17 cellular contexts compared by ENCODE assay signal in genomic region chr6:107561325-107561724, GRCh38.
A peak's percentile ranks its signal among the peaks of the same experiment; 100 is the strongest.
DNase-seq lines count a peak whose midpoint lies in the region; ATAC-seq and TF ChIP-seq lines count a peak whose summit lies in the region.
"Had no signal": no experiment of that assay in that cellular context is flagged by ENCODE, and none has a peak within 500 bp of the region (broad histone marks: within the 10 kb centered on the region; RNA-seq: fewer than 3 reads in every experiment).

No MANE protein-coding gene starts in this region.

- H3K4me1 Mint-ChIP-seq in H9 = peaks cover 27 to 42% of the 10 kb centered on the region in 2 experiments
- no peaks in the 10 kb centered on the region for H3K4me1 Mint-ChIP-seq in Caco-2 (ENCODE audit: low read depth, unreplicated experiment)

- no peak overlapping the region for H2AK5ac ChIP-seq in H9 (ENCODE audit: insufficient read length, low read length)

- no peak overlapping the region for H4K8ac ChIP-seq in H9 (replicated peaks; ENCODE audit: insufficient read length, low read depth, low read length)

- TF ChIP-seq POLR2A in esophagus muscularis mucosa (IDR thresholded peaks at IDR 0.05; ENCODE audit: low read depth) (no peak), stomach (IDR thresholded peaks at IDR 0.05) (no peak)

- H3K4me1 ChIP-seq in H9 (ENCODE audit: insufficient read depth, low read length) (peaks cover 3% of the 10 kb centered on the region; the same call in 1 of the 2 replicates), esophagus muscularis mucosa (peaks cover 12 to 44% (median 31%) of the 10 kb centered on the region in 4 donors), left lung (no peaks in the 10 kb centered on the region), stomach (peaks cover 0 to 12% (median 0%) of the 10 kb centered on the region in 4 donors), Caco-2 (no peaks in the 10 kb centered on the region)

- no peak overlapping the region for H3T11ph ChIP-seq in H9 (ENCODE audit: low read length)

- ATAC-seq in left lung (peak; percentile 54), HG03159 (IDR thresholded peaks at IDR 0.05; ENCODE audit: unreplicated experiment) (no peak), HG03457 (IDR thresholded peaks at IDR 0.05; ENCODE audit: unreplicated experiment) (no peak)
- ATAC-seq: activated CD4-positive, CD25-positive, alpha-beta regulatory T cell treated with anti-CD3 and anti-CD28 coated beads, Interleukin-2, amount 50 U/mL, for 24 hours had no signal

- no peak overlapping the region for H2BK20ac ChIP-seq in H9 (ENCODE audit: low read depth, low read length, poor library complexity, severe bottlenecking)

- CTCF ChIA-PET in Caco-2 (lab: Charles Lee) = interaction anchor here (0.7 kb wide), 1 partner anchor 32 kb away, joined by 5 read pairs; no protein-coding TSS in a partner anchor

- no peak overlapping the region for H2AFZ ChIP-seq in H9 (ENCODE audit: low read length)

- WGBS in H9 (ENCODE audit: extremely low coverage, insufficient read length, low lambda C conversion rate) = no CpG with 5 or more reads among the region's 3 CpGs
- 30% methylated on average over 3 of the region's 3 CpGs for WGBS in esophagus muscularis mucosa
- WGBS in stomach, 5 donors = 45 to 55% (median 52%) methylated on average over 3 of the region's 3 CpGs

- intact Hi-C loops in esophagus muscularis mucosa (cut with DNase I) = no loop called here
- intact Hi-C loops in left lung (cut with DNase I) = no loop called here
- intact Hi-C loops in stomach (cut with DNase I; ENCODE audit: low total_unique reads) = no loop called here
- intact Hi-C loops in Caco-2 (cut with micrococcal nuclease; ENCODE audit: unreplicated experiment) = no loop called here

- no peaks in the 10 kb centered on the region for H4K20me1 ChIP-seq in H9 (ENCODE audit: control insufficient read depth, insufficient read depth, insufficient read length)

- H3K36me3 Mint-ChIP-seq in H9 (ENCODE audit: insufficient read depth in 1 of 3, low read depth in 3 of 3) = no peaks in the 10 kb centered on the region; a peak in 1 of 7 replicates
- H3K36me3 Mint-ChIP-seq in Caco-2 (ENCODE audit: insufficient read depth, unreplicated experiment) = no peaks in the 10 kb centered on the region

- H3K23ac ChIP-seq in H9 (ENCODE audit: insufficient read length, low read depth, low read length) = no peak overlapping the region

- TF ChIP-seq CTCF in H9 (conservative IDR thresholded peaks at IDR 0.05) = no peak
- TF ChIP-seq CTCF in esophagus muscularis mucosa (IDR thresholded peaks at IDR 0.05) = no peak
- no peak for TF ChIP-seq CTCF in left lung (IDR thresholded peaks at IDR 0.05)
- TF ChIP-seq CTCF in stomach (IDR thresholded peaks at IDR 0.05) = no peak
- no peak for TF ChIP-seq CTCF in Caco-2 (IDR thresholded peaks at IDR 0.05; ENCODE audit: insufficient read depth in 1 of 2, low read depth in 1 of 2, low read length in 1 of 2, severe bottlenecking in 1 of 2, unreplicated experiment in 1 of 2)

- H3K27me3 Mint-ChIP-seq in H9 (ENCODE audit: low read depth) (no peaks in the 10 kb centered on the region), Caco-2 (ENCODE audit: insufficient read depth, unreplicated experiment) (peaks cover 6% of the 10 kb centered on the region)

- H3K27me3 ChIP-seq in H9 (ENCODE audit: insufficient read depth, low read length) (no peaks in the 10 kb centered on the region), esophagus muscularis mucosa (no peaks in the 10 kb centered on the region), left lung (no peaks in the 10 kb centered on the region), stomach (no peaks in the 10 kb centered on the region), Caco-2 (replicated peaks; ENCODE audit: control insufficient read depth, insufficient read depth, low read length) (no peaks in the 10 kb centered on the region)

- no peak overlapping the region for H2BK120ac ChIP-seq in H9 (ENCODE audit: low read depth, low read length, poor library complexity, severe bottlenecking)

- no peak overlapping the region for H2BK5ac ChIP-seq in H9 (ENCODE audit: insufficient read length, low read length)

- H3K36me3 ChIP-seq in esophagus muscularis mucosa (no peaks in the 10 kb centered on the region), left lung (no peaks in the 10 kb centered on the region), stomach (no peaks in the 10 kb centered on the region), Caco-2 (ENCODE audit: control insufficient read depth, insufficient read depth, low read length) (no peaks in the 10 kb centered on the region)

- H3K4me2 ChIP-seq in H9 (ENCODE audit: insufficient read depth, insufficient read length, low read length) = no peak overlapping the region

- H3K9me3 Mint-ChIP-seq in H9 (no peaks in the 10 kb centered on the region), Caco-2 (ENCODE audit: unreplicated experiment) (no peaks in the 10 kb centered on the region)
- H3K9me3 Mint-ChIP-seq: endodermal cell had no signal

- H3K27ac ChIP-seq in H9 (ENCODE audit: insufficient read length, low read depth, low read length) = no peak overlapping the region
- H3K27ac ChIP-seq in esophagus muscularis mucosa (replicated peaks in 1 of 4) = peak overlapping the region; percentile 28 to 67 (median 53)
- H3K27ac ChIP-seq in left lung = peak overlapping the region in 1 of 2 donors; percentile 5
- peak overlapping the region in 4 of 5 donors; percentile 33 to 78 (median 46) for H3K27ac ChIP-seq in stomach

- H4K5ac ChIP-seq in H9 (ENCODE audit: insufficient read length, low read depth, low read length) = no peak overlapping the region

- H3K14ac ChIP-seq in H9 (ENCODE audit: insufficient read depth, low read length) = no peak overlapping the region

- H3K9ac ChIP-seq in H9 (ENCODE audit: extremely low read depth, insufficient read length, low read length) = no peak overlapping the region

- TF ChIP-seq EP300 in esophagus muscularis mucosa (IDR thresholded peaks at IDR 0.05) (no peak), stomach (IDR thresholded peaks at IDR 0.05) (no peak)

- H3K27ac Mint-ChIP-seq in H9 = peak overlapping the region in 2 of 3 experiments; percentile 16 to 93; a peak in 2 of 7 replicates
- no peak overlapping the region for H3K27ac Mint-ChIP-seq in Caco-2 (ENCODE audit: unreplicated experiment)
- H3K27ac Mint-ChIP-seq: endodermal cell had no signal

- H3K9me3 ChIP-seq in H9 (ENCODE audit: control insufficient read depth, low read depth, low read length) (no peaks in the 10 kb centered on the region), esophagus muscularis mucosa (no peaks in the 10 kb centered on the region), left lung (no peaks in the 10 kb centered on the region), stomach (no peaks in the 10 kb centered on the region), Caco-2 (no peaks in the 10 kb centered on the region)

- H4K91ac ChIP-seq in H9 (ENCODE audit: insufficient read length, low read depth, low read length) = no peak overlapping the region

- H3K56ac ChIP-seq in H9 (ENCODE audit: insufficient read length, low read depth, low read length) = no peak overlapping the region

- POLR2A ChIA-PET in Caco-2 (lab: Charles Lee) = interaction anchor here (0.7 kb wide), 1 partner anchor 331 kb away, joined by 8 read pairs; no protein-coding TSS in a partner anchor

- H2BK12ac ChIP-seq in H9 (ENCODE audit: insufficient read length, low read depth, low read length) = no peak overlapping the region

- no peaks in the 10 kb centered on the region for H3K79me1 ChIP-seq in H9 (ENCODE audit: insufficient read depth, low read depth, low read length, poor library complexity, severe bottlenecking)

- DNase-seq in H9 (no peak), esophagus muscularis mucosa (ENCODE audit: extremely low spot score) (no peak), left lung (no peak), stomach (no peak), Caco-2 (no peak), NCI-H2029 treated with DMSO at 0.1 percent for 48 hours (lab: John Stamatoyannopoulos, UW) (no peak)
- DNase-seq: activated CD8-positive, alpha-beta memory T cell treated with anti-CD3 and anti-CD28 coated beads, Interleukin-2, amount 50 U/mL, for 4 hours; activated naive CD4-positive, alpha-beta T cell treated with anti-CD3 and anti-CD28 coated beads, Interleukin-2, amount 50 U/mL, for 16 hours; AML-193; caudate nucleus; endodermal cell; NCI-H187 treated with DMSO at 0.1 percent for 48 hours; NCI-H82; trophoblast cell had no signal

- no peaks in the 10 kb centered on the region for H3K79me2 ChIP-seq in H9 (ENCODE audit: insufficient read depth, low read length)

- H3K4me3 Mint-ChIP-seq in H9 (no peak overlapping the region), Caco-2 (ENCODE audit: unreplicated experiment) (no peak overlapping the region)
- H3K4me3 Mint-ChIP-seq: endodermal cell had no signal

- no TSS peak for BruUV-seq in Caco-2 (replicated peaks; lab: Mats Ljungman, UMichigan)

- H3K23me2 ChIP-seq in H9 (ENCODE audit: insufficient read length, low read depth, low read length, poor library complexity, severe bottlenecking) = no peaks in the 10 kb centered on the region

- H3K18ac ChIP-seq in H9 (ENCODE audit: insufficient read length, low read depth, low read length) = no peak overlapping the region

- H2BK15ac ChIP-seq in H9 (ENCODE audit: low read depth, low read length) = no peak overlapping the region

- H3K4me3 ChIP-seq in esophagus muscularis mucosa (no peak overlapping the region), left lung (no peak overlapping the region), stomach (no peak overlapping the region), Caco-2 (ENCODE audit: low read depth, low read length) (no peak overlapping the region)

- H3K4ac ChIP-seq in H9 (ENCODE audit: low read depth, low read length) = no peak overlapping the region
